8 cellular contexts compared by ENCODE assay signal in genomic region chr1:169108897-169109560, GRCh38. TPM values are rescaled to one million over a fixed set of nuclear protein-coding genes. Genes with fewer than 3 reads are reported as not detected.
DNase-seq lines count a peak whose midpoint lies in the region; ATAC-seq, FAIRE-seq and TF ChIP-seq lines count a peak whose summit lies in the region.

No MANE protein-coding gene starts in this region.

- H3K27ac ChIP-seq in ovary (peak overlapping the region; percentile 44 to 59), tibial artery (no peak overlapping the region)

- DNase-seq in CD1c-positive myeloid dendritic cell (ENCODE audit: extremely low spot score) (peak; percentile 63), GM18507 (ENCODE audit: extremely low spot score, insufficient read length, low read depth) (no peak), RKO (ENCODE audit: low spot score) (peak; percentile 23), epithelial cell of proximal tubule (ENCODE audit: low read depth) (no peak), ovary (no peak), tibial artery (no peak), H54 (ENCODE audit: insufficient read length, low spot score) (no peak)

- H3K9me3 ChIP-seq in ovary (no peaks in the 10 kb centered on the region), tibial artery (no peaks in the 10 kb centered on the region)

- no peak for TF ChIP-seq EP300 in ovary (IDR thresholded peaks at IDR 0.05)

- H3K4me3 ChIP-seq in epithelial cell of proximal tubule (ENCODE audit: low read depth, low read length) (peak overlapping the region; percentile 77), ovary (peak overlapping the region; percentile 93), tibial artery (no peak overlapping the region)

- ATAC-seq in GM18519 (IDR thresholded peaks at IDR 0.05; ENCODE audit: low FRiP score, unreplicated experiment) = no peak

- H3K4me1 ChIP-seq in ovary (ENCODE audit: insufficient read depth) = peaks cover 11% of the 10 kb centered on the region
- peaks cover 0 to 42% (median 20%) of the 10 kb centered on the region in 4 donors for H3K4me1 ChIP-seq in tibial artery

- TF ChIP-seq POLR2A in ovary (IDR thresholded peaks at IDR 0.05) = no peak
- no peak for TF ChIP-seq POLR2A in H54 (IDR thresholded peaks at IDR 0.05; ENCODE audit: low read depth, low read length)

- H3K36me3 ChIP-seq in ovary (no peaks in the 10 kb centered on the region), tibial artery (peaks cover 0 to 10% (median 0%) of the 10 kb centered on the region in 3 donors)

- intact Hi-C loops in ovary (cut with DNase I) = loop anchor here in 3 of 4 donors (5.0 to 10.0 kb wide), 3 partner anchors 376 to 504 kb away; partner anchors contain the start of gene SLC19A2 (in 2 of the 3)
- intact Hi-C loops in tibial artery (cut with DNase I; ENCODE audit: low total_unique reads) = no loop called here

- no peaks in the 10 kb centered on the region for H3K27me3 ChIP-seq in ovary
- no peaks in the 10 kb centered on the region for H3K27me3 ChIP-seq in tibial artery

- TF ChIP-seq CTCF in epithelial cell of proximal tubule (conservative IDR thresholded peaks at IDR 0.05; ENCODE audit: low read depth, low read length) (peak; percentile 48), ovary (IDR thresholded peaks at IDR 0.05) (peak in 2 of 3 donors; percentile 14 to 25), tibial artery (IDR thresholded peaks at IDR 0.05) (no peak)

- peak; percentile 5 for FAIRE-seq in GM18507 (lab: Jason Lieb, UNC)
- no peak for FAIRE-seq in H54 (lab: Jason Lieb, UNC)

- WGBS in ovary, 3 donors = 69 to 75% (median 74%) methylated on average over 10 of the region's 10 CpGs

RNA-seq across cellular contexts. Expression of gene ATP1B1, which starts 2.5 kb away (rescaled TPM):
- 73.0 and 83.3 TPM in 2 replicates for total RNA-seq in epithelial cell of proximal tubule
- total RNA-seq in ovary = 100 to 1,000 TPM in 3 of 7 donors, 10 to 100 TPM in 4; 40.2 to 130 (median 93.8) TPM
- 10 to 100 TPM; 35.8 to 56.3 TPM for polyA plus RNA-seq in ovary

Comparison
In these comparisons a context has a peak if more than half of its experiments do, and no peak if none do; other contexts are left out.
1. DNase-seq: peak in CD1c-positive myeloid dendritic cell (single experiment) and RKO (single experiment); none in GM18507 (single experiment), epithelial cell of proximal tubule (single experiment), ovary (0 of 5), tibial artery (0 of 2) and H54 (single experiment).
2. H3K4me3 ChIP-seq: peak in epithelial cell of proximal tubule (single experiment) and ovary (single experiment); none in tibial artery (0 of 2).
3. CTCF ChIP-seq: peak in epithelial cell of proximal tubule (single experiment) and ovary (2 of 3); none in tibial artery (0 of 2).
4. H3K27ac ChIP-seq: peak in ovary (2 of 2); none in tibial artery (0 of 2).